1 cellular context compared by ENCODE assay signal in the genomic region with DNA sequence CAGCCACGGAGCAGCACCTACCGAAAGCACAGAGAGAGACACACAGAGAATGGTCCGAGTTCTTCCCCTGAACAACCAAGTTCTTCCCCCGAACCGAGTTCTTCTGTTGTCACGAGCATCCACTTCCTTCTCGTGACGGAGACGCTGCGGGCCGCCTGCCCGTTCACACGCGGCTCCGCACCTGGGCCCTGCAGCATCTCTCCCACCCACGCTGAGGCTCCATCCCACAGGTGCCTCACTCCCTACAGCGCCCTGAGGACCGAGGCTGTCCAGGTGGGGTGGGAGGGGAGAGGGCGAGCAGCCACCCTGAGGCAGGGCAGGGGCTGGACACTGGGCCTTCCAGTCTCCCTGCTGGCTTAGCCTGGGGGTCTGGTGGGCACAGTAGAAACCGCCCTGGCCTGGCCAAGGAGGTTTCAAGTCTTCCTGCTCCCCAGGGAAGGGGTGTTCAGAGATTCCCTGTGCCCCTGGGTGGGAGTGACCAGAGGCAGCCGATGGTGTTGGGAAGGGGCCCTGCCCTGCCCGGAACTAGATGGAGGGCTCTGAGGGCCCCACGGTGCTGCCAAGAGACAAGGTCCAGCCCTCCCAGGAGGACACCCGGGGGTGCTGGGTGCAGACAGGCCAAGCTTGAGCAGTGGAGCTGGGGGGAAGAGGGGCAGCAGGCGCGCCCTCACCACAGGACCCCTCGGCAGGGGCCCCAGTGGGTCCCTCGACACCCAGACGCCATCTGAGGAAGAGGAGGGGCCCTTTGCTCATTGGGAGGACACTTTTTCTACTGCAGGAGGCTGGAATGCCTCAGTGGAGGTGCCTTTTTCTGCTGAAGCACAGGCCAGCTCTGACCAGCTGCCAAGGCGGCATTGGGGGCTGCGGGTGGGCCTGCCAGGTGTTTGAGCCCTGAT.
A peak's percentile ranks its signal among the peaks of the same experiment; 100 is the strongest.
TF ChIP-seq lines count a peak whose summit lies in the region.

No MANE protein-coding gene starts in this region.

TF ChIP-seq in HEK293, 187 proteins besides CTCF, POLR2A, EP300 and RAD21 (continued from another document):
- TF ChIP-seq, protein P1, sequence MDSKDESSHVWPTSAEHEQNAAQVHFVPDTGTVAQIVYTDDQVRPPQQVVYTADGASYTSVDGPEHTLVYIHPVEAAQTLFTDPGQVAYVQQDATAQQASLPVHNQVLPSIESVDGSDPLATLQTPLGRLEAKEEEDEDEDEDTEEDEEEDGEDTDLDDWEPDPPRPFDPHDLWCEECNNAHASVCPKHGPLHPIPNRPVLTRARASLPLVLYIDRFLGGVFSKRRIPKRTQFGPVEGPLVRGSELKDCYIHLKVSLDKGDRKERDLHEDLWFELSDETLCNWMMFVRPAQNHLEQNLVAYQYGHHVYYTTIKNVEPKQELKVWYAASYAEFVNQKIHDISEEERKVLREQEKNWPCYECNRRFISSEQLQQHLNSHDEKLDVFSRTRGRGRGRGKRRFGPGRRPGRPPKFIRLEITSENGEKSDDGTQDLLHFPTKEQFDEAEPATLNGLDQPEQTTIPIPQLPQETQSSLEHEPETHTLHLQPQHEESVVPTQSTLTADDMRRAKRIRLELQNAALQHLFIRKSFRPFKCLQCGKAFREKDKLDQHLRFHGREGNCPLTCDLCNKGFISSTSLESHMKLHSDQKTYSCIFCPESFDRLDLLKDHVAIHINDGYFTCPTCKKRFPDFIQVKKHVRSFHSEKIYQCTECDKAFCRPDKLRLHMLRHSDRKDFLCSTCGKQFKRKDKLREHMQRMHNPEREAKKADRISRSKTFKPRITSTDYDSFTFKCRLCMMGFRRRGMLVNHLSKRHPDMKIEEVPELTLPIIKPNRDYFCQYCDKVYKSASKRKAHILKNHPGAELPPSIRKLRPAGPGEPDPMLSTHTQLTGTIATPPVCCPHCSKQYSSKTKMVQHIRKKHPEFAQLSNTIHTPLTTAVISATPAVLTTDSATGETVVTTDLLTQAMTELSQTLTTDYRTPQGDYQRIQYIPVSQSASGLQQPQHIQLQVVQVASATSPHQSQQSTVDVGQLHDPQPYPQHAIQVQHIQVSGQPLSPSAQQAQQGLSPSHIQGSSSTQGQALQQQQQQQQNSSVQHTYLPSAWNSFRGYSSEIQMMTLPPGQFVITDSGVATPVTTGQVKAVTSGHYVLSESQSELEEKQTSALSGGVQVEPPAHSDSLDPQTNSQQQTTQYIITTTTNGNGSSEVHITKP (tag by site-specific recombination; IDR thresholded peaks at IDR 0.05) = no peak
- TF ChIP-seq FEZF1 (tag by site-specific recombination; IDR thresholded peaks at IDR 0.05) (no peak), ZNF529 (tag by site-specific recombination; IDR thresholded peaks at IDR 0.05; ENCODE audit: insufficient replicate concordance) (no peak), ZNF138 (tag by site-specific recombination; IDR thresholded peaks at IDR 0.05; ENCODE audit: borderline replicate concordance) (no peak), ZNF549 (tag by site-specific recombination; IDR thresholded peaks at IDR 0.05) (no peak), ZNF791 (tag by site-specific recombination; IDR thresholded peaks at IDR 0.05) (no peak), ZNF600 (tag by site-specific recombination; IDR thresholded peaks at IDR 0.05) (peak; percentile 43), ZNF239 (tag by site-specific recombination; IDR thresholded peaks at IDR 0.05) (no peak), GLIS2 (tag by site-specific recombination; IDR thresholded peaks at IDR 0.05) (peak; percentile 59), KLF10 (tag by site-specific recombination; IDR thresholded peaks at IDR 0.05) (no peak), REPIN1 (tag by site-specific recombination; IDR thresholded peaks at IDR 0.05; ENCODE audit: low read depth) (no peak), ZNF302 (tag by site-specific recombination; IDR thresholded peaks at IDR 0.05; ENCODE audit: low read depth) (no peak), ZFP37 (tag by site-specific recombination; IDR thresholded peaks at IDR 0.05) (no peak), KLF1 (tag by site-specific recombination; IDR thresholded peaks at IDR 0.05) (no peak), ZNF514 (tag by site-specific recombination; IDR thresholded peaks at IDR 0.05) (no peak), ZNF292 (tag by site-specific recombination; IDR thresholded peaks at IDR 0.05; ENCODE audit: borderline replicate concordance, low read depth) (no peak)
- TF ChIP-seq, protein P2, sequence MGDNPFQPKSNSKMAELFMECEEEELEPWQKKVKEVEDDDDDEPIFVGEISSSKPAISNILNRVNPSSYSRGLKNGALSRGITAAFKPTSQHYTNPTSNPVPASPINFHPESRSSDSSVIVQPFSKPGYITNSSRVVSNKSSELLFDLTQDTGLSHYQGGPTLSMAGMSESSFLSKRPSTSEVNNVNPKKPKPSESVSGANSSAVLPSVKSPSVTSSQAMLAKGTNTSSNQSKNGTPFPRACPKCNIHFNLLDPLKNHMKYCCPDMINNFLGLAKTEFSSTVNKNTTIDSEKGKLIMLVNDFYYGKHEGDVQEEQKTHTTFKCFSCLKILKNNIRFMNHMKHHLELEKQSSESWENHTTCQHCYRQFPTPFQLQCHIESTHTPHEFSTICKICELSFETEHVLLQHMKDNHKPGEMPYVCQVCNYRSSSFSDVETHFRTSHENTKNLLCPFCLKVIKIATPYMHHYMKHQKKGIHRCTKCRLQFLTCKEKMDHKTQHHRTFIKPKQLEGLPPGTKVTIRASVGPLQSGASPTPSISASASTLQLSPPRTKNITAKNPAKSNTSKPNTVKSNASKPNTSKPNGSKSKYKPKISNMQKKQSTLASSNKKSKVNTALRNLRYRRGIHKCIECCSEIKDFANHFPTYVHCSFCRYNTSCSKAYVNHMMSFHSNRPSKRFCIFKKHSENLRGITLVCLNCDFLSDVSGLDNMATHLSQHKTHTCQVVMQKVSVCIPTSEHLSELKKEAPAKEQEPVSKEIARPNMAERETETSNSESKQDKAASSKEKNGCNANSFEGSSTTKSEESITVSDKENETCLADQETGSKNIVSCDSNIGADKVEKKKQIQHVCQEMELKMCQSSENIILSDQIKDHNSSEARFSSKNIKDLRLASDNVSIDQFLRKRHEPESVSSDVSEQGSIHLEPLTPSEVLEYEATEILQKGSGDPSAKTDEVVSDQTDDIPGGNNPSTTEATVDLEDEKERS (tag by site-specific recombination; IDR thresholded peaks at IDR 0.05) = no peak
- TF ChIP-seq, protein P3, sequence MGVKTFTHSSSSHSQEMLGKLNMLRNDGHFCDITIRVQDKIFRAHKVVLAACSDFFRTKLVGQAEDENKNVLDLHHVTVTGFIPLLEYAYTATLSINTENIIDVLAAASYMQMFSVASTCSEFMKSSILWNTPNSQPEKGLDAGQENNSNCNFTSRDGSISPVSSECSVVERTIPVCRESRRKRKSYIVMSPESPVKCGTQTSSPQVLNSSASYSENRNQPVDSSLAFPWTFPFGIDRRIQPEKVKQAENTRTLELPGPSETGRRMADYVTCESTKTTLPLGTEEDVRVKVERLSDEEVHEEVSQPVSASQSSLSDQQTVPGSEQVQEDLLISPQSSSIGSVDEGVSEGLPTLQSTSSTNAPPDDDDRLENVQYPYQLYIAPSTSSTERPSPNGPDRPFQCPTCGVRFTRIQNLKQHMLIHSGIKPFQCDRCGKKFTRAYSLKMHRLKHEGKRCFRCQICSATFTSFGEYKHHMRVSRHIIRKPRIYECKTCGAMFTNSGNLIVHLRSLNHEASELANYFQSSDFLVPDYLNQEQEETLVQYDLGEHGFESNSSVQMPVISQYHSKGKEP (tag by site-specific recombination; IDR thresholded peaks at IDR 0.05) = no peak
- TF ChIP-seq, protein P4, sequence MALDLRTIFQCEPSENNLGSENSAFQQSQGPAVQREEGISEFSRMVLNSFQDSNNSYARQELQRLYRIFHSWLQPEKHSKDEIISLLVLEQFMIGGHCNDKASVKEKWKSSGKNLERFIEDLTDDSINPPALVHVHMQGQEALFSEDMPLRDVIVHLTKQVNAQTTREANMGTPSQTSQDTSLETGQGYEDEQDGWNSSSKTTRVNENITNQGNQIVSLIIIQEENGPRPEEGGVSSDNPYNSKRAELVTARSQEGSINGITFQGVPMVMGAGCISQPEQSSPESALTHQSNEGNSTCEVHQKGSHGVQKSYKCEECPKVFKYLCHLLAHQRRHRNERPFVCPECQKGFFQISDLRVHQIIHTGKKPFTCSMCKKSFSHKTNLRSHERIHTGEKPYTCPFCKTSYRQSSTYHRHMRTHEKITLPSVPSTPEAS (tag by site-specific recombination; IDR thresholded peaks at IDR 0.05) = no peak
- TF ChIP-seq, protein P5, sequence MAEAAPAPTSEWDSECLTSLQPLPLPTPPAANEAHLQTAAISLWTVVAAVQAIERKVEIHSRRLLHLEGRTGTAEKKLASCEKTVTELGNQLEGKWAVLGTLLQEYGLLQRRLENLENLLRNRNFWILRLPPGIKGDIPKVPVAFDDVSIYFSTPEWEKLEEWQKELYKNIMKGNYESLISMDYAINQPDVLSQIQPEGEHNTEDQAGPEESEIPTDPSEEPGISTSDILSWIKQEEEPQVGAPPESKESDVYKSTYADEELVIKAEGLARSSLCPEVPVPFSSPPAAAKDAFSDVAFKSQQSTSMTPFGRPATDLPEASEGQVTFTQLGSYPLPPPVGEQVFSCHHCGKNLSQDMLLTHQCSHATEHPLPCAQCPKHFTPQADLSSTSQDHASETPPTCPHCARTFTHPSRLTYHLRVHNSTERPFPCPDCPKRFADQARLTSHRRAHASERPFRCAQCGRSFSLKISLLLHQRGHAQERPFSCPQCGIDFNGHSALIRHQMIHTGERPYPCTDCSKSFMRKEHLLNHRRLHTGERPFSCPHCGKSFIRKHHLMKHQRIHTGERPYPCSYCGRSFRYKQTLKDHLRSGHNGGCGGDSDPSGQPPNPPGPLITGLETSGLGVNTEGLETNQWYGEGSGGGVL (tag by site-specific recombination; IDR thresholded peaks at IDR 0.05) = no peak
- TF ChIP-seq, protein P6, sequence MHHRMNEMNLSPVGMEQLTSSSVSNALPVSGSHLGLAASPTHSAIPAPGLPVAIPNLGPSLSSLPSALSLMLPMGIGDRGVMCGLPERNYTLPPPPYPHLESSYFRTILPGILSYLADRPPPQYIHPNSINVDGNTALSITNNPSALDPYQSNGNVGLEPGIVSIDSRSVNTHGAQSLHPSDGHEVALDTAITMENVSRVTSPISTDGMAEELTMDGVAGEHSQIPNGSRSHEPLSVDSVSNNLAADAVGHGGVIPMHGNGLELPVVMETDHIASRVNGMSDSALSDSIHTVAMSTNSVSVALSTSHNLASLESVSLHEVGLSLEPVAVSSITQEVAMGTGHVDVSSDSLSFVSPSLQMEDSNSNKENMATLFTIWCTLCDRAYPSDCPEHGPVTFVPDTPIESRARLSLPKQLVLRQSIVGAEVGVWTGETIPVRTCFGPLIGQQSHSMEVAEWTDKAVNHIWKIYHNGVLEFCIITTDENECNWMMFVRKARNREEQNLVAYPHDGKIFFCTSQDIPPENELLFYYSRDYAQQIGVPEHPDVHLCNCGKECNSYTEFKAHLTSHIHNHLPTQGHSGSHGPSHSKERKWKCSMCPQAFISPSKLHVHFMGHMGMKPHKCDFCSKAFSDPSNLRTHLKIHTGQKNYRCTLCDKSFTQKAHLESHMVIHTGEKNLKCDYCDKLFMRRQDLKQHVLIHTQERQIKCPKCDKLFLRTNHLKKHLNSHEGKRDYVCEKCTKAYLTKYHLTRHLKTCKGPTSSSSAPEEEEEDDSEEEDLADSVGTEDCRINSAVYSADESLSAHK (tag by site-specific recombination; IDR thresholded peaks at IDR 0.05) = peak; percentile 97
- TF ChIP-seq, protein P7, sequence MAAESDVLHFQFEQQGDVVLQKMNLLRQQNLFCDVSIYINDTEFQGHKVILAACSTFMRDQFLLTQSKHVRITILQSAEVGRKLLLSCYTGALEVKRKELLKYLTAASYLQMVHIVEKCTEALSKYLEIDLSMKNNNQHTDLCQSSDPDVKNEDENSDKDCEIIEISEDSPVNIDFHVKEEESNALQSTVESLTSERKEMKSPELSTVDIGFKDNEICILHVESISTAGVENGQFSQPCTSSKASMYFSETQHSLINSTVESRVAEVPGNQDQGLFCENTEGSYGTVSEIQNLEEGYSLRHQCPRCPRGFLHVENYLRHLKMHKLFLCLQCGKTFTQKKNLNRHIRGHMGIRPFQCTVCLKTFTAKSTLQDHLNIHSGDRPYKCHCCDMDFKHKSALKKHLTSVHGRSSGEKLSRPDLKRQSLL (tag by site-specific recombination; IDR thresholded peaks at IDR 0.05) = no peak
TF ChIP-seq in HEK293: peak in this region for 4.
